Comparison of ENCODE assay signal across 17 cellular contexts in the genomic region with DNA sequence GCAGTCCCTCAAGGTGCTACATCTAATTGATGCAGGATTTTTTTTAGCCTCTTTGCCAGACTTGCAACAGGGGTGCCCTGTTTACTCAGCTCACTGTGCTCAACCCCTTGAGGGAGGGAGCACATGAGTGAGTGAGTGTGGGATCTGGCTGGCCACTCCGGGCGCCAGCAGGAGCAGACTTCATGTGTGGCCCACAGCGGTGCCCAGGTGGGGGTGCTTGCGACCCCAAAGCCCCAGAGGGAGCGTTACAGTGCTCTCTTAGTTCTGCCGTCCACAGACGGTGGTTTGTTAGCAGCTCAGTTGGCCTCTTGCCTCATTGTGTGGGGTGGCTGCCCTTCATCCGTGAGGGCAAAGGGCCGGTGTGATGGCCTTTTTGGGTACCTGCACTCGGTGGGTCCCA.
DNase-seq lines count a peak whose midpoint lies in the region; ATAC-seq and TF ChIP-seq lines count a peak whose summit lies in the region.
"Had no signal": no experiment of that assay in that cellular context is flagged by ENCODE, and none has a peak within 500 bp of the region (broad histone marks: within the 10 kb centered on the region; RNA-seq: fewer than 3 reads in every experiment).

No MANE protein-coding gene starts in this region.

- H2BK20ac ChIP-seq in IMR-90 (ENCODE audit: low read depth, low read length): no peak overlapping the region

- 0 out of 2 replicates have a peak overlapping the region, but pooled peaks have one; percentile 8 for H4K5ac ChIP-seq in IMR-90 (ENCODE audit: low read depth, low read length)

- H3K23ac ChIP-seq in IMR-90 (ENCODE audit: low read depth, low read length) (no peak overlapping the region), neuronal stem cell (ENCODE audit: low read depth, low read length, poor library complexity) (no peak overlapping the region)

- H2BK5ac ChIP-seq in IMR-90 (ENCODE audit: low read depth, low read length, poor library complexity, severe bottlenecking): no peak overlapping the region
- H2BK5ac ChIP-seq in neuronal stem cell (ENCODE audit: low read length): no peak overlapping the region

- no peak for DNase-seq in heart left ventricle
- no peak for DNase-seq in Right ventricle myocardium superior
- DNase-seq in IMR-90: no peak
- DNase-seq in neuronal stem cell (ENCODE audit: low spot score): no peak
- no peak for DNase-seq in nephron progenitor cell
- no peak for DNase-seq in OCI-M2 (lab: John Stamatoyannopoulos, UW; ENCODE audit: unreplicated experiment)
- DNase-seq: CD8-positive, alpha-beta T cell; COR-L47; DND-41; GDM1; HCEC 1CT; HFFc6 had no signal

- CTCF ChIA-PET in IMR-90 (lab: Yijun Ruan, JAX): interaction anchor here (2.4 kb wide), 1 partner anchor 13 kb away, joined by 8 read pairs; no protein-coding TSS in a partner anchor

- H3K18ac ChIP-seq in IMR-90 (ENCODE audit: low read depth, low read length) (no peak overlapping the region; the same call in 1 of the 2 replicates), neuronal stem cell (ENCODE audit: low read length) (peak overlapping the region; percentile 28)

- intact Hi-C loops in heart left ventricle (cut with DNase I) (loop anchor here in 1 of 10 donors (5.0 kb wide), 1 partner anchor 43 kb away; no protein-coding TSS in a partner anchor), Right ventricle myocardium superior (cut with DNase I) (no loop called here), IMR-90 (cut with micrococcal nuclease) (no loop called here)

- H4K8ac ChIP-seq in IMR-90 (ENCODE audit: low read depth in 2 of 2, low read length in 2 of 2): peak overlapping the region in 1 of 2 experiments; percentile 32; a peak in 1 of 4 replicates
- no peak overlapping the region for H4K8ac ChIP-seq in neuronal stem cell (ENCODE audit: low read depth, low read length)

- H3K9me1 ChIP-seq in IMR-90 (ENCODE audit: insufficient read depth, low read length): peaks cover 8% of the 10 kb centered on the region

- H3K27ac ChIP-seq in heart left ventricle (peak overlapping the region in 6 of 12 donors; percentile 15 to 64 (median 45)), IMR-90 (ENCODE audit: insufficient read depth, low read length) (no peak overlapping the region), neuronal stem cell (replicated peaks; ENCODE audit: low read length) (no peak overlapping the region), stomach smooth muscle (ENCODE audit: low read length) (peak overlapping the region; percentile 7)
- H3K27ac ChIP-seq: 22Rv1, HL-60 had no signal

- WGBS in heart left ventricle, 4 donors: 82 to 94% (median 90%) methylated on average over 10 of the region's 10 CpGs
- WGBS in IMR-90 (ENCODE audit: extremely low coverage in 2 of 2, insufficient read length in 1 of 2), 2 experiments: 73% methylated on average over 5 of the region's 10 CpGs; no CpG with 5 or more reads in 1 of the 2 experiments
- WGBS in neuronal stem cell (ENCODE audit: extremely low coverage in 2 of 2, insufficient read length in 2 of 2, insufficient replicate concordance in 1 of 2), 2 donors: no CpG with 5 or more reads among the region's 10 CpGs

- peaks cover 4% of the 10 kb centered on the region for H3K36me3 Mint-ChIP-seq in nephron progenitor cell (ENCODE audit: low read depth)
- H3K36me3 Mint-ChIP-seq: CD14-positive monocyte; CD8-positive, alpha-beta T cell had no signal

- H2AK9ac ChIP-seq in IMR-90 (replicated peaks; ENCODE audit: low read depth, low read length, poor library complexity): no peak overlapping the region

- H3K4me3 Mint-ChIP-seq in nephron progenitor cell: no peak overlapping the region
- H3K4me3 Mint-ChIP-seq: CD14-positive monocyte; CD8-positive, alpha-beta T cell had no signal

- POLR2A ChIA-PET in IMR-90 (lab: Charles Lee; ENCODE audit: unreplicated experiment): interaction anchor here (0.6 kb wide), 1 partner anchor 167 kb away, joined by 3 read pairs; no protein-coding TSS in a partner anchor

- 0 out of 4 replicates have a peak, but pooled peaks cover 0 to 3% of the 10 kb centered on the region in 2 experiments for H3K79me1 ChIP-seq in IMR-90 (ENCODE audit: low read depth in 1 of 2, low read length in 2 of 2)
- no peaks in the 10 kb centered on the region for H3K79me1 ChIP-seq in neuronal stem cell (ENCODE audit: low read depth, low read length)

- no peak overlapping the region for H3K56ac ChIP-seq in IMR-90 (ENCODE audit: extremely low read depth, insufficient read depth, low read length)

- dilution Hi-C loops in IMR-90 (cut with HindIII; ENCODE audit: low sequenced_read_pairs, unreplicated experiment): no loop called here

- H2BK120ac ChIP-seq in IMR-90 (ENCODE audit: low read depth, low read length) (peak overlapping the region; percentile 62), neuronal stem cell (ENCODE audit: low read depth, low read length) (no peak overlapping the region)

- no peak overlapping the region for H2BK12ac ChIP-seq in neuronal stem cell (ENCODE audit: low read length)

- H3K27ac Mint-ChIP-seq in nephron progenitor cell: no peak overlapping the region
- H3K27ac Mint-ChIP-seq: CD14-positive monocyte; CD8-positive, alpha-beta T cell; HFFc6 had no signal

- H2BK15ac ChIP-seq in IMR-90 (ENCODE audit: low read depth, low read length): 0 out of 3 replicates have a peak overlapping the region, but pooled peaks have one; percentile 74
- no peak overlapping the region for H2BK15ac ChIP-seq in neuronal stem cell (ENCODE audit: low read length)

- H3K27me3 ChIP-seq in heart left ventricle: no peaks in the 10 kb centered on the region
- H3K27me3 ChIP-seq in IMR-90 (ENCODE audit: control insufficient read depth, insufficient read depth, low read length): no peaks in the 10 kb centered on the region
- peaks cover 0 to 4% (median 0%) of the 10 kb centered on the region in 3 experiments for H3K27me3 ChIP-seq in neuronal stem cell (ENCODE audit: control insufficient read depth in 3 of 3, insufficient read depth in 3 of 3, low read depth in 1 of 3, low read length in 3 of 3)
- no peaks in the 10 kb centered on the region for H3K27me3 ChIP-seq in stomach smooth muscle (ENCODE audit: control insufficient read depth in 1 of 2, insufficient read depth in 2 of 2, low read length in 2 of 2)

- no peak for TF ChIP-seq RAD21 in IMR-90 (IDR thresholded peaks at IDR 0.05; ENCODE audit: low read length)

- peaks cover 0 to 27% (median 5%) of the 10 kb centered on the region in 12 donors for H3K4me1 ChIP-seq in heart left ventricle
- peaks cover 10% of the 10 kb centered on the region for H3K4me1 ChIP-seq in IMR-90 (ENCODE audit: control insufficient read depth, insufficient read depth, low read length)
- H3K4me1 ChIP-seq in neuronal stem cell (ENCODE audit: control insufficient read depth in 2 of 2, insufficient read depth in 1 of 2, low read depth in 1 of 2, low read length in 2 of 2): no peaks in the 10 kb centered on the region
- peaks cover 5% of the 10 kb centered on the region for H3K4me1 ChIP-seq in stomach smooth muscle (ENCODE audit: control insufficient read depth, insufficient read depth, low read length)

- H3K27me3 Mint-ChIP-seq in nephron progenitor cell (ENCODE audit: low read depth, poor library complexity): no peaks in the 10 kb centered on the region

- no peak for TF ChIP-seq CTCF in heart left ventricle (IDR thresholded peaks at IDR 0.05)
- no peak for TF ChIP-seq CTCF in IMR-90 (conservative IDR thresholded peaks at IDR 0.05; ENCODE audit: low read depth, low read length)
- TF ChIP-seq CTCF in nephron progenitor cell (IDR thresholded peaks at IDR 0.05): no peak

- peaks cover 4% of the 10 kb centered on the region for H3K9me3 Mint-ChIP-seq in nephron progenitor cell
- H3K9me3 Mint-ChIP-seq: CD8-positive, alpha-beta T cell; HFFc6 had no signal

- H2AFZ ChIP-seq in IMR-90 (replicated peaks; ENCODE audit: low read length, poor library complexity): no peak overlapping the region
- no peak overlapping the region for H2AFZ ChIP-seq in neuronal stem cell (ENCODE audit: low read length)

- in situ Hi-C loops in IMR-90 (cut with MboI; ENCODE audit: low sequenced_read_pairs): no loop called here

- no peaks in the 10 kb centered on the region for H4K20me1 ChIP-seq in IMR-90 (ENCODE audit: insufficient read depth, low read length)

- H3K9ac ChIP-seq in IMR-90 (ENCODE audit: low read depth, low read length) (no peak overlapping the region), neuronal stem cell (ENCODE audit: low read depth, low read length, poor library complexity) (no peak overlapping the region), stomach smooth muscle (ENCODE audit: low read length in 2 of 2) (no peak overlapping the region)

- H3K4me1 Mint-ChIP-seq in nephron progenitor cell: no peaks in the 10 kb centered on the region
- H3K4me1 Mint-ChIP-seq: CD14-positive monocyte had no signal

- TF ChIP-seq POLR2A in heart left ventricle (IDR thresholded peaks at IDR 0.05) (no peak), IMR-90 (IDR thresholded peaks at IDR 0.05; ENCODE audit: low read depth, low read length) (no peak)

- H3K14ac ChIP-seq in IMR-90 (replicated peaks; ENCODE audit: low read depth, low read length) (no peak overlapping the region), neuronal stem cell (ENCODE audit: low read length) (no peak overlapping the region)

- BruUV-seq in IMR-90 (replicated peaks; lab: Mats Ljungman, UMichigan): no TSS peak

- H3K4me2 ChIP-seq in IMR-90 (ENCODE audit: low read depth, low read length): no peak overlapping the region
- no peak overlapping the region for H3K4me2 ChIP-seq in neuronal stem cell (ENCODE audit: insufficient read depth, low read length, poor library complexity, severe bottlenecking)

- H3K4me3 ChIP-seq in heart left ventricle (no peak overlapping the region), IMR-90 (ENCODE audit: insufficient read depth, low read depth, low read length) (no peak overlapping the region), neuronal stem cell (ENCODE audit: low read length in 2 of 2) (no peak overlapping the region), stomach smooth muscle (ENCODE audit: low read length in 2 of 2) (no peak overlapping the region)

- H4K91ac ChIP-seq in IMR-90 (ENCODE audit: insufficient read depth, low read depth, low read length): no peak overlapping the region
- no peak overlapping the region for H4K91ac ChIP-seq in neuronal stem cell (ENCODE audit: low read depth, low read length, poor library complexity)

- H3K4ac ChIP-seq in IMR-90 (ENCODE audit: low read depth, low read length) (peak overlapping the region; percentile 22; the same call in 1 of the 2 replicates), neuronal stem cell (ENCODE audit: low read length) (no peak overlapping the region)

- peak in 3 of 4 donors; percentile 40 to 43 (median 40) for ATAC-seq in heart left ventricle
- no peak for ATAC-seq in Right ventricle myocardium superior (ENCODE audit: poor library complexity)
- ATAC-seq in IMR-90 (ENCODE audit: low read depth): no peak
- ATAC-seq in HG03280 (IDR thresholded peaks at IDR 0.05; ENCODE audit: unreplicated experiment): no peak
- ATAC-seq: CD8-positive, alpha-beta T cell had no signal

- H3K36me3 ChIP-seq in heart left ventricle (peaks cover 0 to 9% (median 0%) of the 10 kb centered on the region in 9 donors), IMR-90 (ENCODE audit: control insufficient read depth, insufficient read depth, low read length) (no peaks in the 10 kb centered on the region), neuronal stem cell (replicated peaks in 1 of 2; ENCODE audit: control insufficient read depth in 2 of 2, insufficient read depth in 2 of 2, low read length in 2 of 2) (no peaks in the 10 kb centered on the region), stomach smooth muscle (ENCODE audit: control insufficient read depth in 2 of 2, insufficient read depth in 2 of 2, low read length in 2 of 2) (peaks cover 11 to 13% of the 10 kb centered on the region in 2 donors)

- H3K9me3 ChIP-seq in heart left ventricle: no peaks in the 10 kb centered on the region
- no peaks in the 10 kb centered on the region for H3K9me3 ChIP-seq in IMR-90 (ENCODE audit: control insufficient read depth, insufficient read depth, low read length)
- H3K9me3 ChIP-seq in neuronal stem cell (replicated peaks in 1 of 2; ENCODE audit: control insufficient read depth in 2 of 2, insufficient read depth in 1 of 2, low read depth in 1 of 2, low read length in 2 of 2): peaks cover 0 to 2% of the 10 kb centered on the region in 2 donors
- H3K9me3 ChIP-seq in stomach smooth muscle (ENCODE audit: control insufficient read depth in 2 of 2, low read length in 2 of 2): no peaks in the 10 kb centered on the region

- peak overlapping the region; percentile 75 for H2AK5ac ChIP-seq in IMR-90 (ENCODE audit: low read depth, low read length)
- no peak overlapping the region for H2AK5ac ChIP-seq in neuronal stem cell (ENCODE audit: low read depth, low read length)

Comparison
In these comparisons a context has a peak if more than half of its experiments do, and no peak if none do; other contexts are left out.
1. ATAC-seq: peak in heart left ventricle (3 of 4); none in Right ventricle myocardium superior (single experiment), IMR-90 (single experiment) and HG03280 (single experiment).